Comparison of ENCODE assay signal across 16 cellular contexts in the genomic region with DNA sequence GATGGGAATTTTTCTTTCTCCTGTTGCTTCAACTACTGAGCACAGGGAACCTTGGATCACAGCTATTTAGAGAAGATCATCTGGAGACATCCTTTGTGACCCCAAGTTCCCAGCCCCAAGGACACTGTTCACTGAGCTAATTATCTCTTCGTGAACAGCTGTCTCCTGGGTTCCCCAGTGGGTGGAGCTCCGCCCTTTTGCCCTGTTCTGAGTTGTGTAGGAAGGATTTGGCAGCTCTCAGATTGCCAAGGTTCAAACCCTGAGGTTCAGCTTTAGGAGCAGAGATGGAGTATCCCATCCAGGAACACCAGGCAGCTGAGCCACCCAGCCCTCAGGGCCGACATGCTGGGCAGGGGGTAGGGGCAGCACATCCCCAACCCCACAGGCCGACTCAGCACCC. TPM values are rescaled to one million over a fixed set of nuclear protein-coding genes. Genes with fewer than 3 reads are reported as not detected.
A peak's percentile ranks its signal among the peaks of the same experiment; 100 is the strongest.
DNase-seq lines count a peak whose midpoint lies in the region; ATAC-seq and TF ChIP-seq lines count a peak whose summit lies in the region.
"Had no signal": no experiment of that assay in that cellular context is flagged by ENCODE, and none has a peak within 500 bp of the region (broad histone marks: within the 10 kb centered on the region; RNA-seq: fewer than 3 reads in every experiment).

No MANE protein-coding gene starts in this region.

- ATAC-seq in esophagus mucosa, result no peak
- ATAC-seq: CD8-positive, alpha-beta T cell; GM23338 had no signal

- H3K9me3 Mint-ChIP-seq in Calu3 (ENCODE audit: low read depth, unreplicated experiment), result no peaks in the 10 kb centered on the region
- no peaks in the 10 kb centered on the region for H3K9me3 Mint-ChIP-seq in activated CD4-positive, alpha-beta memory T cell treated with anti-CD3 and anti-CD28 coated beads for 36 hours
- H3K9me3 Mint-ChIP-seq: CD14-positive monocyte; CD8-positive, alpha-beta T cell; GM23338 had no signal

- POLR2A ChIA-PET in activated CD4-positive, alpha-beta memory T cell treated with anti-CD3 and anti-CD28 coated beads for 36 hours (lab: Charles Lee), result no interaction called here

- H3K4me3 ChIP-seq in BLaER1, result no peak overlapping the region
- H3K4me3 ChIP-seq: GM23338 had no signal

- no TSS peak for BruUV-seq in Calu3 (replicated peaks; lab: Mats Ljungman, UMichigan)

- DNase-seq in NCI-H1694 (lab: John Stamatoyannopoulos, UW) (peak; percentile 52), OCI-M1 (lab: John Stamatoyannopoulos, UW) (peak; percentile 0), head of caudate nucleus (peak in 36 of 42 donors; percentile 13 to 82 (median 52)), Calu3 (no peak), T-helper 2 cell (no peak)
- DNase-seq in activated CD4-positive, alpha-beta memory T cell treated with anti-CD3 and anti-CD28 coated beads for 36 hours, result no peak
- DNase-seq: Caco-2; CD8-positive, alpha-beta T cell; DMS79; H7 had no signal

- no peaks in the 10 kb centered on the region for H3K9me3 ChIP-seq in BLaER1
- H3K9me3 ChIP-seq: Caco-2 had no signal

- H3K27me3 Mint-ChIP-seq in Calu3 (ENCODE audit: unreplicated experiment), result peaks cover 74% of the 10 kb centered on the region
- peaks cover 2% of the 10 kb centered on the region for H3K27me3 Mint-ChIP-seq in activated CD4-positive, alpha-beta memory T cell treated with anti-CD3 and anti-CD28 coated beads for 36 hours

- H3K4me2 ChIP-seq in BLaER1, result peak overlapping the region; percentile 88
- H3K4me2 ChIP-seq: GM23338 had no signal

- no peak overlapping the region for H3K4me3 Mint-ChIP-seq in Calu3 (ENCODE audit: low read depth, unreplicated experiment)
- H3K4me3 Mint-ChIP-seq in activated CD4-positive, alpha-beta memory T cell treated with anti-CD3 and anti-CD28 coated beads for 36 hours, result no peak overlapping the region
- H3K4me3 Mint-ChIP-seq: B cell; CD14-positive monocyte; CD8-positive, alpha-beta T cell; GM23338 had no signal

- intact Hi-C loops in head of caudate nucleus (cut with DNase I), result no loop called here
- intact Hi-C loops in Calu3 (cut with micrococcal nuclease; ENCODE audit: unreplicated experiment), result no loop called here
- intact Hi-C loops in activated CD4-positive, alpha-beta memory T cell treated with anti-CD3 and anti-CD28 coated beads for 36 hours (cut with micrococcal nuclease), result no loop called here

- no peaks in the 10 kb centered on the region for H3K27me3 ChIP-seq in BLaER1

- H3K9ac ChIP-seq in BLaER1, result peak overlapping the region; percentile 64; the same call in 1 of the 2 replicates

- no peak for TF ChIP-seq CTCF in Calu3 (IDR thresholded peaks at IDR 0.05; ENCODE audit: unreplicated experiment)

- peak overlapping the region; percentile 89 for H3K27ac ChIP-seq in BLaER1
- H3K27ac ChIP-seq: HL-60 had no signal

- no peaks in the 10 kb centered on the region for H3K4me1 Mint-ChIP-seq in Calu3 (ENCODE audit: low read depth, unreplicated experiment)
- no peaks in the 10 kb centered on the region for H3K4me1 Mint-ChIP-seq in activated CD4-positive, alpha-beta memory T cell treated with anti-CD3 and anti-CD28 coated beads for 36 hours (ENCODE audit: low read depth)
- H3K4me1 Mint-ChIP-seq: GM23338 had no signal

- H3K36me3 Mint-ChIP-seq in Calu3 (ENCODE audit: insufficient read depth, unreplicated experiment), result no peaks in the 10 kb centered on the region
- H3K36me3 Mint-ChIP-seq in activated CD4-positive, alpha-beta memory T cell treated with anti-CD3 and anti-CD28 coated beads for 36 hours, result no peaks in the 10 kb centered on the region
- H3K36me3 Mint-ChIP-seq: CD14-positive monocyte; CD8-positive, alpha-beta T cell had no signal

- CTCF ChIA-PET in Calu3 (lab: Charles Lee), result no interaction called here
- CTCF ChIA-PET in activated CD4-positive, alpha-beta memory T cell treated with anti-CD3 and anti-CD28 coated beads for 36 hours (lab: Charles Lee), result interaction anchor here (1.0 kb wide), 1 partner anchor 27 kb away, joined by 3 read pairs; no protein-coding TSS in a partner anchor

- H3K27ac Mint-ChIP-seq in Calu3 (ENCODE audit: unreplicated experiment), result no peak overlapping the region
- H3K27ac Mint-ChIP-seq in activated CD4-positive, alpha-beta memory T cell treated with anti-CD3 and anti-CD28 coated beads for 36 hours, result no peak overlapping the region
- H3K27ac Mint-ChIP-seq: B cell; CD14-positive monocyte; CD8-positive, alpha-beta T cell; GM23338 had no signal

- no peaks in the 10 kb centered on the region for H4K20me1 ChIP-seq in BLaER1

- H3K4me1 ChIP-seq in BLaER1, result peaks cover 77% of the 10 kb centered on the region
- H3K4me1 ChIP-seq: Caco-2 had no signal

- H3K36me3 ChIP-seq in BLaER1, result no peaks in the 10 kb centered on the region

RNA-seq across cellular contexts. Expression of gene NGB, which starts 32.0 kb away (rescaled TPM):
- not detected for total RNA-seq in esophagus mucosa
- total RNA-seq in Calu3 (2022), result not detected in 2 replicates
- not detected for total RNA-seq in activated CD4-positive, alpha-beta memory T cell treated with anti-CD3 and anti-CD28 coated beads for 36 hours
- total RNA-seq: B cell; Caco-2; CD8-positive, alpha-beta T cell had no signal

RNA-seq across cellular contexts. Expression of gene TMEM63C, which starts 57.4 kb away (rescaled TPM):
- total RNA-seq in esophagus mucosa (4.7 TPM), Calu3 (2022) (1.1 and 2.1 TPM in 2 replicates)
- 1 to 10 TPM in 1 of 2 experiments, under 1 TPM in 1; 0.80 to 1.7 TPM for total RNA-seq in activated CD4-positive, alpha-beta memory T cell treated with anti-CD3 and anti-CD28 coated beads for 36 hours

Comparison
In these comparisons a context has a peak if more than half of its experiments do, and no peak if none do; other contexts are left out.
1. DNase-seq: peak in NCI-H1694 (single experiment), OCI-M1 (single experiment) and head of caudate nucleus (36 of 42); none in Calu3 (single experiment), activated CD4-positive, alpha-beta memory T cell treated with anti-CD3 and anti-CD28 coated beads for 36 hours (single experiment) and T-helper 2 cell (0 of 5).